Comparison of ENCODE assay signal across 8 cellular contexts in genomic region chr5:128213340-128213739, GRCh38.
DNase-seq lines count a peak whose midpoint lies in the region; ATAC-seq lines count a peak whose summit lies in the region.

No MANE protein-coding gene starts in this region.

- CTCF ChIA-PET in activated CD8-positive, alpha-beta T cell treated with anti-CD3 and anti-CD28 coated beads, Interleukin-2, amount 10 ng/mL, durations not matched to agents 7 days and 5 days (lab: Charles Lee): interaction anchor here (1.2 to 1.7 kb wide), 2 partner anchors 461 to 649 kb away, joined by 4 read pairs; no protein-coding TSS in a partner anchor

- POLR2A ChIA-PET in activated CD8-positive, alpha-beta T cell treated with anti-CD3 and anti-CD28 coated beads, Interleukin-2, amount 10 ng/mL, durations not matched to agents 7 days and 5 days (lab: Charles Lee): no interaction called here

- no peak overlapping the region for H3K4me3 Mint-ChIP-seq in activated CD8-positive, alpha-beta T cell treated with anti-CD3 and anti-CD28 coated beads, Interleukin-2, amount 10 ng/mL, durations not matched to agents 7 days and 5 days

- no peaks in the 10 kb centered on the region for H3K36me3 Mint-ChIP-seq in activated CD8-positive, alpha-beta T cell treated with anti-CD3 and anti-CD28 coated beads, Interleukin-2, amount 10 ng/mL, durations not matched to agents 7 days and 5 days (ENCODE audit: low read depth)

- peak; percentile 65 for ATAC-seq in HG02798 (IDR thresholded peaks at IDR 0.05; ENCODE audit: poor library complexity, unreplicated experiment)
- ATAC-seq in activated CD8-positive, alpha-beta T cell treated with anti-CD3 and anti-CD28 coated beads, Interleukin-2, amount 10 ng/mL, durations not matched to agents 7 days and 5 days: no peak
- ATAC-seq in GM21576 (IDR thresholded peaks at IDR 0.05; ENCODE audit: unreplicated experiment): no peak

- H3K9me3 Mint-ChIP-seq in activated CD8-positive, alpha-beta T cell treated with anti-CD3 and anti-CD28 coated beads, Interleukin-2, amount 10 ng/mL, durations not matched to agents 7 days and 5 days (ENCODE audit: insufficient read depth): no peaks in the 10 kb centered on the region

- no peaks in the 10 kb centered on the region for H3K4me1 Mint-ChIP-seq in activated CD8-positive, alpha-beta T cell treated with anti-CD3 and anti-CD28 coated beads, Interleukin-2, amount 10 ng/mL, durations not matched to agents 7 days and 5 days (ENCODE audit: low read depth)

- peak; percentile 23 for DNase-seq in stimulated activated CD4-positive, alpha-beta T cell treated with anti-CD3 and anti-CD28 coated beads, Interleukin-1b, Interleukin-23, amount 100 ng/mL, for 48 hours
- DNase-seq in stimulated activated CD4-positive, alpha-beta T cell treated with anti-CD3 and anti-CD28 coated beads, Interleukin-4, amount 100 ng/mL, for 4 hours: no peak
- DNase-seq in NCI-H345 (lab: John Stamatoyannopoulos, UW) (peak; percentile 30), globus pallidus (ENCODE audit: low spot score) (peak; percentile 67), renal cortical epithelial cell (ENCODE audit: low read depth) (peak; percentile 75)
- peak; percentile 58 for DNase-seq in activated CD8-positive, alpha-beta T cell treated with anti-CD3 and anti-CD28 coated beads, Interleukin-2, amount 10 ng/mL, durations not matched to agents 7 days and 5 days

- H3K27me3 Mint-ChIP-seq in activated CD8-positive, alpha-beta T cell treated with anti-CD3 and anti-CD28 coated beads, Interleukin-2, amount 10 ng/mL, durations not matched to agents 7 days and 5 days (ENCODE audit: low read depth): peaks cover 3% of the 10 kb centered on the region

- H3K27ac Mint-ChIP-seq in activated CD8-positive, alpha-beta T cell treated with anti-CD3 and anti-CD28 coated beads, Interleukin-2, amount 10 ng/mL, durations not matched to agents 7 days and 5 days: no peak overlapping the region

Comparison
In these comparisons a context has a peak if more than half of its experiments do, and no peak if none do; other contexts are left out.
1. DNase-seq: peak in stimulated activated CD4-positive, alpha-beta T cell treated with anti-CD3 and anti-CD28 coated beads, Interleukin-1b, Interleukin-23, amount 100 ng/mL, for 48 hours (single experiment), NCI-H345 (single experiment), activated CD8-positive, alpha-beta T cell treated with anti-CD3 and anti-CD28 coated beads, Interleukin-2, amount 10 ng/mL, durations not matched to agents 7 days and 5 days (single experiment), globus pallidus (single experiment) and renal cortical epithelial cell (single experiment); none in stimulated activated CD4-positive, alpha-beta T cell treated with anti-CD3 and anti-CD28 coated beads, Interleukin-4, amount 100 ng/mL, for 4 hours (0 of 2).